In the genomic region with DNA sequence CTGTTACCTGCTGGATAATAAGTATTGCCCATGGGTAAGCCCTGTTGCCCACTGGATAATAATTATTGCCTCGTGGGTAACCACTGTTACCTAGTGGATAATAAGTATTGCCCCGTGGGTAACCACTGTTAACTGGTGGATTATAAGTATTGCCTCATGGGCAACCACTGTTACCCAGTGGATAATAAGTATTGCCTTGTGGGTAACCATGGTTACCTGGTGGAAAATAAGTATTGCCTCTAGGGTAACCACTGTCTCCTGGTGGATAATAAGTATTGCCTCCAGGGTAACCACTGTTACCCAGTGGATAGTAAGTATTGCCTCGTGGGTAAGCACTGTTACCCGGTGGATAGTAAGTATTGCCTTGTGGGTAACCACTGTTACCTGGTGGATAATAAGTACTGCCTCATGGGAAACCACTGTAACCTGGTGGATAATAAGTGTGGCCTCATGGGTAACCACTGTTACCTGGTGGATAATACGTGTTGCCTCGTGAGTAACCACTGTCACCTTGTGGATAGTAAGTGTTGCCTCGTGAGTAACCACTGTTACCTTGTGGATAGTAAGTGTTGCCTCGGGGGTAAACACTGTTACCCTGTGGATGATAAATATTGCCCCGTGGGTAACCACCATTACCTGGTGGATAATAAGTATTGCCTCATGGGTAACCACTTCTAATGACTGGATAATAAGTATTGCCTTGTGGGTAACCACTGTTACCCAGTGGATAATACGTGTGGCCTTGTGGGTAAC, we compare ENCODE assay signal across 1 cellular context.
TF ChIP-seq lines count a peak whose summit lies in the region.

No MANE protein-coding gene starts in this region.

TF ChIP-seq in K562, 482 proteins besides CTCF, POLR2A, EP300 and RAD21 (continued from another document):
- TF ChIP-seq RFX1 (IDR thresholded peaks at IDR 0.05): peak; percentile 54
- no peak for TF ChIP-seq ZNF436 (CRISPR knock-in tag; IDR thresholded peaks at IDR 0.05)
